8 cellular contexts compared by ENCODE assay signal in genomic region chr1:42958488-42959317, GRCh38. TPM values are rescaled to one million over a fixed set of nuclear protein-coding genes. Genes with fewer than 3 reads are reported as not detected.
DNase-seq lines count a peak whose midpoint lies in the region; ATAC-seq, FAIRE-seq and TF ChIP-seq lines count a peak whose summit lies in the region.

Gene SLC2A1 (minus strand): TSS chr1:42958868. CDS start chr1:42958651, 217 bp downstream.

- H3K27ac Mint-ChIP-seq in activated T-helper 1 cell treated with anti-CD3 and anti-CD28 coated beads, Interleukin-12 subunit alpha, Interleukin-12 subunit beta, Interleukin-2, Interleukin-4 antibody, amounts not matched to agents 30 ng/mL and 10 ng/mL and 1 ng/mL, durations not matched to agents 14 hours and 24 hours and 36 hours, result peak within 1 kb of the TSS; percentile 100
- H3K27ac Mint-ChIP-seq in natural killer cell, result peak within 1 kb of the TSS; percentile 88 to 96

- H3K4me1 Mint-ChIP-seq in activated T-helper 1 cell treated with anti-CD3 and anti-CD28 coated beads, Interleukin-12 subunit alpha, Interleukin-12 subunit beta, Interleukin-2, Interleukin-4 antibody, amounts not matched to agents 30 ng/mL and 10 ng/mL and 1 ng/mL, durations not matched to agents 14 hours and 24 hours and 36 hours (ENCODE audit: low read depth), result peaks cover 51% of the 10 kb centered on the region
- peaks cover 48 to 70% of the 10 kb centered on the region in 2 donors for H3K4me1 Mint-ChIP-seq in natural killer cell

- DNase-seq in DMS79 treated with DMSO at 0.1 percent for 48 hours (lab: John Stamatoyannopoulos, UW) (peak; percentile 83), RCC 7860 (ENCODE audit: low spot score) (peak; percentile 92), fibroblast of mammary gland (ENCODE audit: low read depth) (peak; percentile 84), natural killer cell (peak; percentile 90)
- peak; percentile 93 for DNase-seq in activated T-helper 1 cell treated with anti-CD3 and anti-CD28 coated beads, Interleukin-12 subunit alpha, Interleukin-12 subunit beta, Interleukin-2, Interleukin-4 antibody, amounts not matched to agents 30 ng/mL and 10 ng/mL and 1 ng/mL, durations not matched to agents 14 hours and 24 hours and 36 hours (ENCODE audit: low spot score)
- peak; percentile 87 to 95 (median 92) for DNase-seq in stimulated activated naive CD4-positive, alpha-beta T cell (lab: John Stamatoyannopoulos, UW)

- peaks cover 6% of the 10 kb centered on the region for H3K27me3 Mint-ChIP-seq in activated T-helper 1 cell treated with anti-CD3 and anti-CD28 coated beads, Interleukin-12 subunit alpha, Interleukin-12 subunit beta, Interleukin-2, Interleukin-4 antibody, amounts not matched to agents 30 ng/mL and 10 ng/mL and 1 ng/mL, durations not matched to agents 14 hours and 24 hours and 36 hours (ENCODE audit: insufficient read depth)
- H3K27me3 Mint-ChIP-seq in natural killer cell (ENCODE audit: low read depth in 2 of 2), result peaks cover 0 to 8% of the 10 kb centered on the region in 2 donors

- H3K9me3 Mint-ChIP-seq in activated T-helper 1 cell treated with anti-CD3 and anti-CD28 coated beads, Interleukin-12 subunit alpha, Interleukin-12 subunit beta, Interleukin-2, Interleukin-4 antibody, amounts not matched to agents 30 ng/mL and 10 ng/mL and 1 ng/mL, durations not matched to agents 14 hours and 24 hours and 36 hours, result no peaks in the 10 kb centered on the region
- no peaks in the 10 kb centered on the region for H3K9me3 Mint-ChIP-seq in natural killer cell

- ATAC-seq in GM21825 (IDR thresholded peaks at IDR 0.05; ENCODE audit: unreplicated experiment) (peak; percentile 76), natural killer cell (peak; percentile 86 to 97 (median 89))

- peak within 1 kb of the TSS; percentile 78 for H3K27ac ChIP-seq in KOPT-K1 (ENCODE audit: low read depth, low read length, poor library complexity, severe bottlenecking)

- peaks cover 38% of the 10 kb centered on the region for H3K36me3 Mint-ChIP-seq in activated T-helper 1 cell treated with anti-CD3 and anti-CD28 coated beads, Interleukin-12 subunit alpha, Interleukin-12 subunit beta, Interleukin-2, Interleukin-4 antibody, amounts not matched to agents 30 ng/mL and 10 ng/mL and 1 ng/mL, durations not matched to agents 14 hours and 24 hours and 36 hours (ENCODE audit: low read depth)
- no peaks in the 10 kb centered on the region for H3K36me3 Mint-ChIP-seq in natural killer cell

- peak within 1 kb of the TSS; percentile 97 for H3K4me3 Mint-ChIP-seq in activated T-helper 1 cell treated with anti-CD3 and anti-CD28 coated beads, Interleukin-12 subunit alpha, Interleukin-12 subunit beta, Interleukin-2, Interleukin-4 antibody, amounts not matched to agents 30 ng/mL and 10 ng/mL and 1 ng/mL, durations not matched to agents 14 hours and 24 hours and 36 hours
- H3K4me3 Mint-ChIP-seq in natural killer cell, result peak within 1 kb of the TSS; percentile 93

- H3K36me3 ChIP-seq in KOPT-K1 (ENCODE audit: insufficient read depth, low read length), result peaks cover 24% of the 10 kb centered on the region

- no peaks in the 10 kb centered on the region for H3K9me3 ChIP-seq in KOPT-K1 (ENCODE audit: insufficient read depth, low read length, poor library complexity, severe bottlenecking)

- TF ChIP-seq CTCF in fibroblast of mammary gland (conservative IDR thresholded peaks at IDR 0.05; ENCODE audit: control insufficient read depth, insufficient read depth, low read depth, low read length) (no peak), natural killer cell (IDR thresholded peaks at IDR 0.05) (no peak)

- intact Hi-C loops in activated T-helper 1 cell treated with anti-CD3 and anti-CD28 coated beads, Interleukin-12 subunit alpha, Interleukin-12 subunit beta, Interleukin-2, Interleukin-4 antibody, amounts not matched to agents 30 ng/mL and 10 ng/mL and 1 ng/mL, durations not matched to agents 14 hours and 24 hours and 36 hours (cut with micrococcal nuclease), result loop anchor here (1.0 to 10.0 kb wide), 12 partner anchors 13 to 696 kb away; partner anchors contain the start of genes C1orf50, CFAP57, EBNA1BP2 and FOXJ3
- intact Hi-C loops in natural killer cell (cut with micrococcal nuclease), result loop anchor here (1.0 to 5.0 kb wide), 2 partner anchors 26 to 36 kb away; no protein-coding TSS in a partner anchor

- H3K4me3 ChIP-seq in fibroblast of mammary gland (ENCODE audit: control insufficient read depth, low read depth, low read length), result peak within 1 kb of the TSS; percentile 71

- FAIRE-seq in RCC 7860 (lab: Jason Lieb, UNC), result peak; percentile 73

RNA-seq across cellular contexts. Expression of gene SLC2A1, which starts in this region (rescaled TPM):
- 111 and 120 TPM in 2 replicates for total RNA-seq in activated T-helper 1 cell treated with anti-CD3 and anti-CD28 coated beads, Interleukin-12 subunit alpha, Interleukin-12 subunit beta, Interleukin-2, Interleukin-4 antibody, amounts not matched to agents 30 ng/mL and 10 ng/mL and 1 ng/mL, durations not matched to agents 14 hours and 24 hours and 36 hours
- 100 to 1,000 TPM in 1 of 3 donors, 10 to 100 TPM in 2; 94.7 to 143 (median 95.1) TPM for total RNA-seq in natural killer cell

Comparison
In these comparisons a context has a peak if more than half of its experiments do, and no peak if none do; other contexts are left out.
1. Peak in every context shown above with its lines: DNase-seq, ATAC-seq, H3K4me3 ChIP-seq and H3K27ac ChIP-seq.